ENCODE assay signal across 16 cellular contexts in the genomic region with DNA sequence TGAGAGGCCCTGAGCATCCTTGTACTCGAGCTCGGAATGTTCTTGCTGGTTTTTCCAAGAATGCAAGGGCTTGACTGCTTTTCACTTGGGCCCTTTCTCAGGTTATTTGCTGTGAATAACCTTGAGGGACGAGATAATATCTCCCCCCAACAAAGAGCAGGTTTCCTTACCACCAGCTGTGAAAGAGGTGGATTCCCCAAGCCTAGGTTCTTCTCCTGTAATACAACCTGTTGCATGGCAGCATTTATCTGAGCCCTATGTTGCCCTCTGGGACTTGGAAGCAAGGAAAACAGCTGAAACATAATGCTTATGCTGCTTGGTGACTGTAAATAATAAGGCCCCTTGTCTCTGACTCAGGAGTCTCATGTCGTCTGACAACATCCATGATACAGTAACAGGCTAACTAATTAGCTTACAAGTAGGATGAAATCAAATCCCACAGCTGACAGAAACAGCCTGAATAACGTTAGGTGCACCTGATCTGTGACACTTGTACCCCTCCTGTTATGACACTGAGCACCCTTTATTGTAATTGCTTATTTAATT. TPM values are rescaled to one million over a fixed set of nuclear protein-coding genes. Genes with fewer than 3 reads are reported as not detected.
DNase-seq lines count a peak whose midpoint lies in the region; FAIRE-seq and TF ChIP-seq lines count a peak whose summit lies in the region.
"Had no signal": no experiment of that assay in that cellular context is flagged by ENCODE, and none has a peak within 500 bp of the region (broad histone marks: within the 10 kb centered on the region; RNA-seq: fewer than 3 reads in every experiment).

No MANE protein-coding gene starts in this region.

- H3K9me3 ChIP-seq in smooth muscle cell (replicated peaks; ENCODE audit: low read depth): no peaks in the 10 kb centered on the region
- H3K9me3 ChIP-seq: SJCRH30 had no signal

- no peak overlapping the region for H3K27ac ChIP-seq in smooth muscle cell (ENCODE audit: low read depth)
- H3K27ac ChIP-seq: 22Rv1, SJCRH30 had no signal

- H2AFZ ChIP-seq in smooth muscle cell (ENCODE audit: low read depth): no peak overlapping the region

- FAIRE-seq in GM12892 (lab: Jason Lieb, UNC): peak; percentile 14
- FAIRE-seq: G401.6 had no signal

- peak; percentile 0 for DNase-seq in NCI-H1436 (lab: John Stamatoyannopoulos, UW)
- DNase-seq in NCI-H1436 treated with DMSO at 0.1 percent for 48 hours (lab: John Stamatoyannopoulos, UW): no peak
- DNase-seq in GM12892 (ENCODE audit: insufficient read length): no peak
- DNase-seq in NCI-H2171 (lab: John Stamatoyannopoulos, UW): peak; percentile 48
- DNase-seq in left kidney (ENCODE audit: low read depth, low spot score): peak; percentile 51
- DNase-seq in smooth muscle cell (lab: John Stamatoyannopoulos, UW; ENCODE audit: unreplicated experiment): no peak
- DNase-seq in DMS79 treated with DMSO at 0.1 percent for 48 hours (lab: John Stamatoyannopoulos, UW): no peak
- no peak for DNase-seq in NCI-H1694 (lab: John Stamatoyannopoulos, UW)
- DNase-seq: AML-193, KBM-7, NCI-H2029, NCI-H510A, NCI-H774 had no signal

- no peak overlapping the region for H3K4me3 ChIP-seq in smooth muscle cell
- H3K4me3 ChIP-seq: SJCRH30 had no signal

- no peak overlapping the region for H3K4me2 ChIP-seq in smooth muscle cell

- no peaks in the 10 kb centered on the region for H3K36me3 ChIP-seq in smooth muscle cell (ENCODE audit: low read depth)
- H3K36me3 ChIP-seq: SJCRH30 had no signal

- TF ChIP-seq CTCF in smooth muscle cell (IDR thresholded peaks at IDR 0.05; ENCODE audit: borderline replicate concordance, insufficient read depth, poor library complexity, severe bottlenecking): no peak

- H3K79me2 ChIP-seq in smooth muscle cell (ENCODE audit: low read depth): no peaks in the 10 kb centered on the region

- H3F3A ChIP-seq in smooth muscle cell (ENCODE audit: low read depth): peaks cover 4% of the 10 kb centered on the region

- peaks cover 4% of the 10 kb centered on the region for H3K4me1 ChIP-seq in smooth muscle cell (ENCODE audit: low read depth)

- WGBS in smooth muscle cell (ENCODE audit: low lambda C conversion rate): 72% methylated on average over 5 of the region's 5 CpGs

- no peaks in the 10 kb centered on the region for H4K20me1 ChIP-seq in smooth muscle cell (ENCODE audit: low read depth)

- H3K9ac ChIP-seq in smooth muscle cell (ENCODE audit: low read depth): no peak overlapping the region

- no peaks in the 10 kb centered on the region for H3K27me3 ChIP-seq in smooth muscle cell (ENCODE audit: low read depth)
- H3K27me3 ChIP-seq: SJCRH30 had no signal

- TF ChIP-seq POLR2A in GM12892 (IDR thresholded peaks at IDR 0.05; ENCODE audit: low read depth, low read length): no peak

RNA-seq across cellular contexts. Expression of gene RCBTB2, which starts 43.6 kb away (rescaled TPM):
- 11.4 TPM for polyA plus RNA-seq in GM12892 (2012; ENCODE audit: missing spikeins)
- 2.6 and 5.0 TPM in 2 replicates for total RNA-seq in smooth muscle cell
- polyA plus RNA-seq in smooth muscle cell: 1.8 and 3.7 TPM in 2 replicates

Comparison
In these comparisons a context has a peak if more than half of its experiments do, and no peak if none do; other contexts are left out.
1. DNase-seq: peak in NCI-H1436 (single experiment), NCI-H2171 (single experiment) and left kidney (single experiment); none in NCI-H1436 treated with DMSO at 0.1 percent for 48 hours (single experiment), GM12892 (single experiment), smooth muscle cell (single experiment), DMS79 treated with DMSO at 0.1 percent for 48 hours (single experiment) and NCI-H1694 (single experiment).